27 cellular contexts compared by ENCODE assay signal in genomic region chr6:26478100-26478984, GRCh38. TPM values are rescaled to one million over a fixed set of nuclear protein-coding genes. Genes with fewer than 3 reads are reported as not detected.
A peak's percentile ranks its signal among the peaks of the same experiment; 100 is the strongest.
DNase-seq lines count a peak whose midpoint lies in the region; ATAC-seq and TF ChIP-seq lines count a peak whose summit lies in the region.
"Had no signal": no experiment of that assay in that cellular context is flagged by ENCODE, and none has a peak within 500 bp of the region (broad histone marks: within the 10 kb centered on the region; RNA-seq: fewer than 3 reads in every experiment).

No MANE protein-coding gene starts in this region.

- H3K4me3 ChIP-seq in lower lobe of right lung: no peak overlapping the region
- H3K4me3 ChIP-seq: body of pancreas, heart left ventricle, pancreas, thyroid gland had no signal

- H3K27ac ChIP-seq in lower lobe of right lung: peak overlapping the region; percentile 18
- peak overlapping the region; percentile 12 for H3K27ac ChIP-seq in temporal lobe (ENCODE audit: low read depth, low read length)
- H3K27ac ChIP-seq: pancreas, thyroid gland, WERI-Rb-1 had no signal

- no peaks in the 10 kb centered on the region for H3K9me3 Mint-ChIP-seq in activated naive CD4-positive, alpha-beta T cell treated with anti-CD3 and anti-CD28 coated beads, Interleukin-2, amount 50 U/mL, for 24 hours
- no peaks in the 10 kb centered on the region for H3K9me3 Mint-ChIP-seq in activated T-helper 2 cell treated with anti-CD3 and anti-CD28 coated beads, Interferon-gamma antibody, Interleukin-2, Interleukin-4, amounts not matched to agents 10 μg/mL and 5 μg/mL and 100 μg/mL, durations not matched to agents 14 hours and 24 hours and 36 hours
- H3K9me3 Mint-ChIP-seq: nephron; stimulated activated naive CD8-positive, alpha-beta T cell treated with anti-CD3 and anti-CD28 coated beads, Interleukin-15, Interleukin-2, amounts not matched to agents 100 ng/mL and 50 ng/mL, for 24 hours; T-helper 2 cell treated with Interferon-gamma antibody and Interleukin-4, amounts not matched to agents 5 μg/mL and 100 μg/mL, for 36 hours had no signal

- no peaks in the 10 kb centered on the region for H3K27me3 Mint-ChIP-seq in activated naive CD4-positive, alpha-beta T cell treated with anti-CD3 and anti-CD28 coated beads, Interleukin-2, amount 50 U/mL, for 24 hours
- no peaks in the 10 kb centered on the region for H3K27me3 Mint-ChIP-seq in activated T-helper 2 cell treated with anti-CD3 and anti-CD28 coated beads, Interferon-gamma antibody, Interleukin-2, Interleukin-4, amounts not matched to agents 10 μg/mL and 5 μg/mL and 100 μg/mL, durations not matched to agents 14 hours and 24 hours and 36 hours (ENCODE audit: low read depth)
- H3K27me3 Mint-ChIP-seq: stimulated activated naive CD8-positive, alpha-beta T cell treated with anti-CD3 and anti-CD28 coated beads, Interleukin-15, Interleukin-2, amounts not matched to agents 100 ng/mL and 50 ng/mL, for 24 hours had no signal

- H3K36me3 ChIP-seq in lower lobe of right lung: no peaks in the 10 kb centered on the region
- H3K36me3 ChIP-seq: heart left ventricle, pancreas, thyroid gland, WERI-Rb-1 had no signal

- peaks cover 46% of the 10 kb centered on the region for H3K4me1 Mint-ChIP-seq in activated naive CD4-positive, alpha-beta T cell treated with anti-CD3 and anti-CD28 coated beads, Interleukin-2, amount 50 U/mL, for 24 hours
- peaks cover 24% of the 10 kb centered on the region for H3K4me1 Mint-ChIP-seq in activated T-helper 2 cell treated with anti-CD3 and anti-CD28 coated beads, Interferon-gamma antibody, Interleukin-2, Interleukin-4, amounts not matched to agents 10 μg/mL and 5 μg/mL and 100 μg/mL, durations not matched to agents 14 hours and 24 hours and 36 hours (ENCODE audit: low read depth)

- no peak for TF ChIP-seq CTCF in lower lobe of right lung (IDR thresholded peaks at IDR 0.05)

- no peak for ATAC-seq in lower lobe of right lung
- no peak for ATAC-seq in HG02623 (IDR thresholded peaks at IDR 0.05; ENCODE audit: unreplicated experiment)
- ATAC-seq: body of pancreas, heart left ventricle, pancreas, SK-N-SH treated with all-trans-retinoic acid at 6 μM for 48 hours had no signal

- H3K36me3 Mint-ChIP-seq in activated naive CD4-positive, alpha-beta T cell treated with anti-CD3 and anti-CD28 coated beads, Interleukin-2, amount 50 U/mL, for 24 hours: no peaks in the 10 kb centered on the region
- peaks cover 10% of the 10 kb centered on the region for H3K36me3 Mint-ChIP-seq in activated T-helper 2 cell treated with anti-CD3 and anti-CD28 coated beads, Interferon-gamma antibody, Interleukin-2, Interleukin-4, amounts not matched to agents 10 μg/mL and 5 μg/mL and 100 μg/mL, durations not matched to agents 14 hours and 24 hours and 36 hours (ENCODE audit: low read depth)

- peak overlapping the region; percentile 17 for H3K27ac Mint-ChIP-seq in activated naive CD4-positive, alpha-beta T cell treated with anti-CD3 and anti-CD28 coated beads, Interleukin-2, amount 50 U/mL, for 24 hours
- no peak overlapping the region for H3K27ac Mint-ChIP-seq in activated T-helper 2 cell treated with anti-CD3 and anti-CD28 coated beads, Interferon-gamma antibody, Interleukin-2, Interleukin-4, amounts not matched to agents 10 μg/mL and 5 μg/mL and 100 μg/mL, durations not matched to agents 14 hours and 24 hours and 36 hours
- H3K27ac Mint-ChIP-seq: T-helper 2 cell treated with Interferon-gamma antibody and Interleukin-4, amounts not matched to agents 5 μg/mL and 100 μg/mL, for 36 hours had no signal

- no peak for DNase-seq in activated naive CD4-positive, alpha-beta T cell treated with Interleukin-2 at 50 U/mL for 16 hours
- DNase-seq in OCI-M1 (lab: John Stamatoyannopoulos, UW): peak; percentile 55
- DNase-seq in lower lobe of right lung: no peak
- no peak for DNase-seq in DMS53 treated with DMSO at 0.1 percent for 48 hours (lab: John Stamatoyannopoulos, UW; ENCODE audit: unreplicated experiment)
- no peak for DNase-seq in activated T-helper 2 cell treated with anti-CD3 and anti-CD28 coated beads, Interferon-gamma antibody, Interleukin-2, Interleukin-4, amounts not matched to agents 10 μg/mL and 5 μg/mL and 100 μg/mL, durations not matched to agents 14 hours and 24 hours and 36 hours (ENCODE audit: low spot score)
- DNase-seq: 8988T; activated CD4-positive, alpha-beta T cell treated with anti-CD3 and anti-CD28 coated beads, Interleukin-2, amount 50 U/mL, for 1 hour; effector CD8-positive, alpha-beta T cell; heart left ventricle; mesendoderm; NCI-H2081; NCI-H774; pancreas; stimulated activated CD4-positive, alpha-beta T cell treated with anti-CD3 and anti-CD28 coated beads, Interleukin-12 subunit alpha, Interleukin-12 subunit beta, amount 100 ng/mL, for 4 hours; thyroid gland; WERI-Rb-1 had no signal

- H3K4me1 ChIP-seq in lower lobe of right lung: peaks cover 33% of the 10 kb centered on the region
- H3K4me1 ChIP-seq: thyroid gland had no signal

- H3K9me3 ChIP-seq in lower lobe of right lung: no peaks in the 10 kb centered on the region
- H3K9me3 ChIP-seq: body of pancreas, heart left ventricle, pancreas, thyroid gland had no signal

- H3K27me3 ChIP-seq in lower lobe of right lung (ENCODE audit: low read depth): no peaks in the 10 kb centered on the region
- H3K27me3 ChIP-seq: body of pancreas, heart left ventricle, pancreas, thyroid gland had no signal

- intact Hi-C loops in lower lobe of right lung (cut with DNase I): no loop called here
- intact Hi-C loops in activated T-helper 2 cell treated with anti-CD3 and anti-CD28 coated beads, Interferon-gamma antibody, Interleukin-2, Interleukin-4, amounts not matched to agents 10 μg/mL and 5 μg/mL and 100 μg/mL, durations not matched to agents 14 hours and 24 hours and 36 hours (cut with micrococcal nuclease): loop anchor here (2.0 kb wide), 1 partner anchor 16 kb away; no protein-coding TSS in a partner anchor

- H3K4me3 Mint-ChIP-seq in activated naive CD4-positive, alpha-beta T cell treated with anti-CD3 and anti-CD28 coated beads, Interleukin-2, amount 50 U/mL, for 24 hours: no peak overlapping the region
- no peak overlapping the region for H3K4me3 Mint-ChIP-seq in activated T-helper 2 cell treated with anti-CD3 and anti-CD28 coated beads, Interferon-gamma antibody, Interleukin-2, Interleukin-4, amounts not matched to agents 10 μg/mL and 5 μg/mL and 100 μg/mL, durations not matched to agents 14 hours and 24 hours and 36 hours (ENCODE audit: low read depth)
- H3K4me3 Mint-ChIP-seq: nephron; stimulated activated naive CD8-positive, alpha-beta T cell treated with anti-CD3 and anti-CD28 coated beads, Interleukin-15, Interleukin-2, amounts not matched to agents 100 ng/mL and 50 ng/mL, for 24 hours; T-helper 2 cell treated with Interferon-gamma antibody and Interleukin-4, amounts not matched to agents 5 μg/mL and 100 μg/mL, for 36 hours had no signal

RNA-seq across cellular contexts. Expression of gene BTN2A1, which starts 20.6 kb away (rescaled TPM):
- total RNA-seq in lower lobe of right lung: 27.0 TPM
- total RNA-seq in temporal lobe: 11.1 TPM
- total RNA-seq in activated T-helper 2 cell treated with anti-CD3 and anti-CD28 coated beads, Interferon-gamma antibody, Interleukin-2, Interleukin-4, amounts not matched to agents 10 μg/mL and 5 μg/mL and 100 μg/mL, durations not matched to agents 14 hours and 24 hours and 36 hours: 20.2 and 23.0 TPM in 2 replicates

RNA-seq across cellular contexts. Expression of gene BTN1A1, which starts 21.8 kb away (rescaled TPM):
- total RNA-seq in lower lobe of right lung: not detected
- total RNA-seq in temporal lobe: not detected
- not detected in 2 replicates for total RNA-seq in activated T-helper 2 cell treated with anti-CD3 and anti-CD28 coated beads, Interferon-gamma antibody, Interleukin-2, Interleukin-4, amounts not matched to agents 10 μg/mL and 5 μg/mL and 100 μg/mL, durations not matched to agents 14 hours and 24 hours and 36 hours
- total RNA-seq: body of pancreas, cerebellum, epithelial cell of proximal tubule, fibroblast of villous mesenchyme, heart left ventricle, pancreas, thyroid gland had no signal

RNA-seq across cellular contexts. Expression of gene BTN3A3, which starts 38.0 kb away (rescaled TPM):
- total RNA-seq in lower lobe of right lung (60.2 TPM), temporal lobe (0.74 TPM)
- total RNA-seq in activated T-helper 2 cell treated with anti-CD3 and anti-CD28 coated beads, Interferon-gamma antibody, Interleukin-2, Interleukin-4, amounts not matched to agents 10 μg/mL and 5 μg/mL and 100 μg/mL, durations not matched to agents 14 hours and 24 hours and 36 hours: 36.4 and 41.9 TPM in 2 replicates

RNA-seq across cellular contexts. Expression of gene HMGN4, which starts 59.8 kb away (rescaled TPM):
- total RNA-seq in lower lobe of right lung (42.9 TPM), temporal lobe (52.6 TPM)
- total RNA-seq in activated T-helper 2 cell treated with anti-CD3 and anti-CD28 coated beads, Interferon-gamma antibody, Interleukin-2, Interleukin-4, amounts not matched to agents 10 μg/mL and 5 μg/mL and 100 μg/mL, durations not matched to agents 14 hours and 24 hours and 36 hours: 92.2 and 99.4 TPM in 2 replicates

Comparison
In these comparisons a context has a peak if more than half of its experiments do, and no peak if none do; other contexts are left out.
1. RNA of gene BTN3A3, which starts 38.0 kb away (total RNA-seq): 60.2 TPM in lower lobe of right lung (single experiment) and 36.4 to 41.9 TPM in activated T-helper 2 cell treated with anti-CD3 and anti-CD28 coated beads, Interferon-gamma antibody, Interleukin-2, Interleukin-4, amounts not matched to agents 10 μg/mL and 5 μg/mL and 100 μg/mL, durations not matched to agents 14 hours and 24 hours and 36 hours; 0.74 TPM in temporal lobe (single experiment); every median in the first group is over 10 times any median in the second.